In genomic region chr19:5927439-5927821, GRCh38 we compare ENCODE assay signal across 16 cellular contexts. TPM values are rescaled to one million over a fixed set of nuclear protein-coding genes. Genes with fewer than 3 reads are reported as not detected.
DNase-seq lines count a peak whose midpoint lies in the region; ATAC-seq lines count a peak whose summit lies in the region.
"Had no signal": no experiment of that assay in that cellular context is flagged by ENCODE, and none has a peak within 500 bp of the region (broad histone marks: within the 10 kb centered on the region; RNA-seq: fewer than 3 reads in every experiment).

No MANE protein-coding gene starts in this region.

- peak; percentile 52 for ATAC-seq in GM18502 (IDR thresholded peaks at IDR 0.05; ENCODE audit: poor library complexity, unreplicated experiment)
- peak; percentile 43 for ATAC-seq in GM21786 (IDR thresholded peaks at IDR 0.05; ENCODE audit: unreplicated experiment)
- no peak for ATAC-seq in HG03460 (IDR thresholded peaks at IDR 0.05; ENCODE audit: unreplicated experiment)
- no peak for ATAC-seq in HG03354 (IDR thresholded peaks at IDR 0.05; ENCODE audit: poor library complexity, severe bottlenecking, unreplicated experiment)

- H3K36me3 ChIP-seq in esophagus (ENCODE audit: control insufficient read depth in 2 of 2, insufficient read depth in 2 of 2, low read length in 1 of 2) (peaks cover 11 to 57% of the 10 kb centered on the region in 2 donors), skeletal muscle tissue (ENCODE audit: control insufficient read depth in 3 of 3, insufficient read depth in 3 of 3, low read length in 3 of 3) (peaks cover 82 to 85% (median 84%) of the 10 kb centered on the region in 3 donors)

- DNase-seq in stimulated activated CD4-positive, alpha-beta T cell treated with anti-CD3 and anti-CD28 coated beads, Interleukin-4, amount 100 ng/mL, for 4 hours: no peak
- DNase-seq in iPS-NIHi11 (ENCODE audit: low spot score): no peak
- DNase-seq: adrenal gland, retina, RPMI8226 had no signal

- H3K4me3 ChIP-seq in esophagus (ENCODE audit: low read depth in 1 of 2, low read length in 2 of 2): no peak overlapping the region
- no peak overlapping the region for H3K4me3 ChIP-seq in skeletal muscle tissue (ENCODE audit: low read length in 3 of 3)
- H3K4me3 ChIP-seq: adrenal gland had no signal

- H3K9ac ChIP-seq in skeletal muscle tissue (ENCODE audit: low read depth in 1 of 3, low read length in 3 of 3): peak overlapping the region in 1 of 3 donors; percentile 50

- H3K27ac ChIP-seq in esophagus (ENCODE audit: low read depth in 2 of 2, low read length in 1 of 2) (peak overlapping the region; percentile 26 to 66), skeletal muscle tissue (ENCODE audit: low read depth, low read length) (peak overlapping the region; percentile 68)

- 80 to 82% methylated on average over 8 of the region's 8 CpGs for WGBS in esophagus, 2 donors

- H3K9me3 ChIP-seq in esophagus (ENCODE audit: control insufficient read depth in 2 of 2, insufficient read depth in 1 of 2, low read depth in 1 of 2, low read length in 1 of 2): no peaks in the 10 kb centered on the region
- H3K9me3 ChIP-seq in skeletal muscle tissue (ENCODE audit: control insufficient read depth in 3 of 3, low read length in 3 of 3): no peaks in the 10 kb centered on the region
- H3K9me3 ChIP-seq: adrenal gland, BE2C had no signal

- H3K4me1 ChIP-seq in esophagus (ENCODE audit: control insufficient read depth in 2 of 2, insufficient read depth in 2 of 2, low read length in 1 of 2) (peaks cover 0 to 2% of the 10 kb centered on the region in 2 donors), skeletal muscle tissue (ENCODE audit: control insufficient read depth in 3 of 3, insufficient read depth in 3 of 3, low read length in 3 of 3) (peaks cover 22 to 27% (median 24%) of the 10 kb centered on the region in 3 donors)

- H3K27me3 ChIP-seq in esophagus (ENCODE audit: control insufficient read depth in 1 of 2, insufficient read depth in 2 of 2, low read length in 2 of 2) (no peaks in the 10 kb centered on the region), skeletal muscle tissue (ENCODE audit: control insufficient read depth in 3 of 3, insufficient read depth in 3 of 3, low read length in 3 of 3) (no peaks in the 10 kb centered on the region)
- H3K27me3 ChIP-seq: adrenal gland, BE2C had no signal

RNA-seq across cellular contexts. Expression of gene CAPS, which starts 13.4 kb away (rescaled TPM):
- polyA plus RNA-seq in esophagus: 10 to 100 TPM in 1 of 2 donors, 1 to 10 TPM in 1; 8.0 to 18.7 TPM
- total RNA-seq in skeletal muscle tissue: 1.6 TPM

RNA-seq across cellular contexts. Expression of gene VMAC, which starts 22.8 kb away (rescaled TPM):
- 1 to 10 TPM; 3.4 to 7.9 TPM for polyA plus RNA-seq in esophagus
- 3.7 TPM for total RNA-seq in skeletal muscle tissue

RNA-seq across cellular contexts. Expression of gene NDUFA11, which starts 23.8 kb away (rescaled TPM):
- polyA plus RNA-seq in esophagus: 100 to 1,000 TPM; 328 to 390 TPM
- total RNA-seq in skeletal muscle tissue: 202 TPM

RNA-seq across cellular contexts. Expression of gene RANBP3, which starts 50.5 kb away (rescaled TPM):
- polyA plus RNA-seq in esophagus: 10 to 100 TPM; 25.0 to 34.4 TPM
- total RNA-seq in skeletal muscle tissue: 26.6 TPM

RNA-seq across cellular contexts. Expression of gene FUT5, which starts 57.1 kb away (rescaled TPM):
- not detected for polyA plus RNA-seq in esophagus
- total RNA-seq in skeletal muscle tissue: not detected
- total RNA-seq: adrenal gland, G401, glomerular endothelial cell, HFFc6, mesenteric fat pad had no signal
- polyA plus RNA-seq: adrenal gland had no signal

Comparison
In these comparisons a context has a peak if more than half of its experiments do, and no peak if none do; other contexts are left out.
1. ATAC-seq: peak in GM18502 (single experiment) and GM21786 (single experiment); none in HG03460 (single experiment) and HG03354 (single experiment).